ENCODE assay signal across 8 cellular contexts in genomic region chr2:61536086-61536722, GRCh38.
DNase-seq lines count a peak whose midpoint lies in the region; ATAC-seq and TF ChIP-seq lines count a peak whose summit lies in the region.

No MANE protein-coding gene starts in this region.

- no peak for ATAC-seq in HG03108 (IDR thresholded peaks at IDR 0.05; ENCODE audit: unreplicated experiment)

- H3K4me2 ChIP-seq in parathyroid adenoma (ENCODE audit: low read length): peak overlapping the region; percentile 87

- TF ChIP-seq CTCF in C4-2B (conservative IDR thresholded peaks at IDR 0.05) (no peak), VCaP (conservative IDR thresholded peaks at IDR 0.05) (no peak), fibroblast of pulmonary artery (IDR thresholded peaks at IDR 0.05; ENCODE audit: low read length, missing control alignments) (no peak), parathyroid adenoma (IDR thresholded peaks at IDR 0.05) (no peak)

- H3K79me2 ChIP-seq in parathyroid adenoma: peaks cover 27% of the 10 kb centered on the region

- H3K4me1 ChIP-seq in HUES48 (ENCODE audit: control insufficient read depth, insufficient read depth, low read length) (peaks cover 27% of the 10 kb centered on the region; the same call in 1 of the 2 replicates), parathyroid adenoma (peaks cover 3% of the 10 kb centered on the region)

- H3K27me3 ChIP-seq in HUES48 (ENCODE audit: control insufficient read depth, insufficient read depth, low read length): no peaks in the 10 kb centered on the region
- no peaks in the 10 kb centered on the region for H3K27me3 ChIP-seq in parathyroid adenoma (ENCODE audit: control insufficient read depth, insufficient read depth, low read length)

- peak overlapping the region; percentile 65 for H2AFZ ChIP-seq in parathyroid adenoma

- peak overlapping the region; percentile 87 for H3K9ac ChIP-seq in HUES48 (ENCODE audit: low read depth, low read length)
- H3K9ac ChIP-seq in parathyroid adenoma: peak overlapping the region; percentile 12

- peak overlapping the region; percentile 98 for H3K27ac ChIP-seq in C4-2B
- peak overlapping the region; percentile 98 for H3K27ac ChIP-seq in HUES48 (ENCODE audit: low read depth, low read length)
- peak overlapping the region; percentile 97 for H3K27ac ChIP-seq in VCaP
- H3K27ac ChIP-seq in parathyroid adenoma: peak overlapping the region; percentile 97

- H3K4me3 ChIP-seq in HUES48 (ENCODE audit: low read depth, low read length): peak overlapping the region; percentile 81
- H3K4me3 ChIP-seq in fibroblast of pulmonary artery (replicated peaks; ENCODE audit: low read depth, low read length): peak overlapping the region; percentile 78
- H3K4me3 ChIP-seq in parathyroid adenoma (ENCODE audit: low read depth, low read length): peak overlapping the region; percentile 89

- DNase-seq in fibroblast of pulmonary artery (ENCODE audit: low read depth) (peak; percentile 28), GM19238 (ENCODE audit: insufficient read length, low spot score) (no peak)
- DNase-seq in effector CD4-positive, alpha-beta T cell: no peak

- H3K36me3 ChIP-seq in HUES48 (ENCODE audit: control insufficient read depth, insufficient read depth, low read length): peaks cover 25% of the 10 kb centered on the region
- H3K36me3 ChIP-seq in parathyroid adenoma (ENCODE audit: control insufficient read depth, insufficient read depth, low read length): no peaks in the 10 kb centered on the region

- H3K9me3 ChIP-seq in HUES48 (ENCODE audit: control insufficient read depth, insufficient read depth, low read length): no peaks in the 10 kb centered on the region
- no peaks in the 10 kb centered on the region for H3K9me3 ChIP-seq in parathyroid adenoma (ENCODE audit: control insufficient read depth, low read length)
